Comparison of ENCODE assay signal across 1 cellular context in the genomic region with DNA sequence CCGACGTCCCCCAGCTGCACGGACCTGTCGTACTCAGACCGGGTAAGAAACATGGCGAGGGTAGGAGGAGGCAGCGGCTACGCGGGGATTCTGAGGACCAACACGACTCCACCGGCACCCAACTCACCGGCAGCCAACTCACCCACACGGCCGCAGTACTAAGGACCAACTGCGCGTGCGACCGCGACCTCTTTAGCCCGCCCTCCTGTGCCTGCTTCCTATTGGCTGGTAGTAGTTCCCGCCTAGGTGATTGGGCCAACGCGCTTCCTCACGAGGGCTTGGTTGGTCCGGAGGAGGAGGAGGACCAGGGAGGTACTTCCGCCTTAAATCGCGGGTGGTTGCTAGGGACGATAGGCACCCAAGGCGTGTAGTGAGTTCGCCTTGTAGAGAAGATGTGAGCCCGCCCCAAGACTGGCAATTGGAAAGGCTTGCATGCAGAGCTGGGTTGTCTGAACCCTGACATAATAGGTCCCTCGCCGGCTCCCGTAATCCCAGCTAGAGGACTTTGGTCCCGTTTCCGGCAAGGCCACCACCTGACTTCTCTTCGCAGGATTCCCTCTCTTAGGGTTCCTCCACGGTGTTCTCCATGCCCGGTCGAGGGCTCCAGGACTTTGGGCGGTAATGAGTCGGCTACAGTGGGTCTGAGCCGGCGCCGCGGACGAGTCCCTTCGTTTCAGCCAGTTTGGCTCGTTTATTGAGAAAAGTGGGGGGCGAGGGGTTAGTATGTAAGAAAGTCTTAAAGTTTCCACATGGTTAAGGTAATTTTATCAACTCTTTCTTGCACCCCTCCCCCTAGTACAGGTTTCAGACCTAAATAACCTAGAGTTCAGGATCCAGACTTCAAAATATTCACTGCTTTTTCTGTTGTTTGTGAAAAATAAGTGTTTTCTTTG.
TF ChIP-seq lines count a peak whose summit lies in the region.

A gene (minus strand): TSS at position 171 of the 893 bp plus-strand sequence. CDS start 118 bp downstream, at position 53.

TF ChIP-seq in GM12878, 131 proteins besides CTCF, POLR2A, EP300 and RAD21 (continued from another document and continues in another):
- TF ChIP-seq MEF2B (IDR thresholded peaks at IDR 0.05; ENCODE audit: partially characterized antibody, poor library complexity, severe bottlenecking) (no peak), WRNIP1 (IDR thresholded peaks at IDR 0.05; ENCODE audit: borderline replicate concordance, low read depth, low read length) (no peak), HCFC1 (IDR thresholded peaks at IDR 0.05; ENCODE audit: low read length) (peak; percentile 54), NRF1 (conservative IDR thresholded peaks at IDR 0.05; ENCODE audit: low read depth, low read length) (peak; percentile 53), MYC (IDR thresholded peaks at IDR 0.05; ENCODE audit: insufficient read depth, insufficient read length, insufficient replicate concordance, low read length, severe bottlenecking) (peak; percentile 37), YY1 (IDR thresholded peaks at IDR 0.05; ENCODE audit: low read depth, low read length) (peak; percentile 43; the same call in 1 of the 2 replicates), NR2C2 (IDR thresholded peaks at IDR 0.05; ENCODE audit: borderline replicate concordance, control insufficient read depth, insufficient read length, low read depth) (no peak), HDAC2 (IDR thresholded peaks at IDR 0.05) (no peak), FOXM1 (IDR thresholded peaks at IDR 0.05; ENCODE audit: low read depth, low read length) (no peak), ZZZ3 (IDR thresholded peaks at IDR 0.05; ENCODE audit: control insufficient read depth, insufficient read length, low read depth) (no peak), SPI1 (IDR thresholded peaks at IDR 0.05; ENCODE audit: borderline replicate concordance, insufficient read depth, low read depth, low read length) (peak; percentile 63), TCF12 (IDR thresholded peaks at IDR 0.05; ENCODE audit: low read depth, low read length) (peak; percentile 42; the same call in 1 of the 2 replicates), CREM (IDR thresholded peaks at IDR 0.05; ENCODE audit: low read depth) (0 out of 2 replicates have a peak, but pooled peaks have one; percentile 41), TCF3 (IDR thresholded peaks at IDR 0.05; ENCODE audit: borderline replicate concordance, insufficient read depth, low read depth, low read length) (peak; percentile 65; the same call in 1 of the 2 replicates), RB1 (IDR thresholded peaks at IDR 0.05; ENCODE audit: borderline replicate concordance) (peak; percentile 8; the same call in 1 of the 2 replicates), BCL11A (IDR thresholded peaks at IDR 0.05; ENCODE audit: low read depth, low read length) (no peak), ZNF217 (IDR thresholded peaks at IDR 0.05) (no peak), CHD2 (IDR thresholded peaks at IDR 0.05; ENCODE audit: borderline replicate concordance, low read depth, low read length) (peak; percentile 94)
- TF ChIP-seq, protein P1, sequence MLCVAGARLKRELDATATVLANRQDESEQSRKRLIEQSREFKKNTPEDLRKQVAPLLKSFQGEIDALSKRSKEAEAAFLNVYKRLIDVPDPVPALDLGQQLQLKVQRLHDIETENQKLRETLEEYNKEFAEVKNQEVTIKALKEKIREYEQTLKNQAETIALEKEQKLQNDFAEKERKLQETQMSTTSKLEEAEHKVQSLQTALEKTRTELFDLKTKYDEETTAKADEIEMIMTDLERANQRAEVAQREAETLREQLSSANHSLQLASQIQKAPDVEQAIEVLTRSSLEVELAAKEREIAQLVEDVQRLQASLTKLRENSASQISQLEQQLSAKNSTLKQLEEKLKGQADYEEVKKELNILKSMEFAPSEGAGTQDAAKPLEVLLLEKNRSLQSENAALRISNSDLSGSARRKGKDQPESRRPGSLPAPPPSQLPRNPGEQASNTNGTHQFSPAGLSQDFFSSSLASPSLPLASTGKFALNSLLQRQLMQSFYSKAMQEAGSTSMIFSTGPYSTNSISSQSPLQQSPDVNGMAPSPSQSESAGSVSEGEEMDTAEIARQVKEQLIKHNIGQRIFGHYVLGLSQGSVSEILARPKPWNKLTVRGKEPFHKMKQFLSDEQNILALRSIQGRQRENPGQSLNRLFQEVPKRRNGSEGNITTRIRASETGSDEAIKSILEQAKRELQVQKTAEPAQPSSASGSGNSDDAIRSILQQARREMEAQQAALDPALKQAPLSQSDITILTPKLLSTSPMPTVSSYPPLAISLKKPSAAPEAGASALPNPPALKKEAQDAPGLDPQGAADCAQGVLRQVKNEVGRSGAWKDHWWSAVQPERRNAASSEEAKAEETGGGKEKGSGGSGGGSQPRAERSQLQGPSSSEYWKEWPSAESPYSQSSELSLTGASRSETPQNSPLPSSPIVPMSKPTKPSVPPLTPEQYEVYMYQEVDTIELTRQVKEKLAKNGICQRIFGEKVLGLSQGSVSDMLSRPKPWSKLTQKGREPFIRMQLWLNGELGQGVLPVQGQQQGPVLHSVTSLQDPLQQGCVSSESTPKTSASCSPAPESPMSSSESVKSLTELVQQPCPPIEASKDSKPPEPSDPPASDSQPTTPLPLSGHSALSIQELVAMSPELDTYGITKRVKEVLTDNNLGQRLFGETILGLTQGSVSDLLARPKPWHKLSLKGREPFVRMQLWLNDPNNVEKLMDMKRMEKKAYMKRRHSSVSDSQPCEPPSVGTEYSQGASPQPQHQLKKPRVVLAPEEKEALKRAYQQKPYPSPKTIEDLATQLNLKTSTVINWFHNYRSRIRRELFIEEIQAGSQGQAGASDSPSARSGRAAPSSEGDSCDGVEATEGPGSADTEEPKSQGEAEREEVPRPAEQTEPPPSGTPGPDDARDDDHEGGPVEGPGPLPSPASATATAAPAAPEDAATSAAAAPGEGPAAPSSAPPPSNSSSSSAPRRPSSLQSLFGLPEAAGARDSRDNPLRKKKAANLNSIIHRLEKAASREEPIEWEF (IDR thresholded peaks at IDR 0.05; ENCODE audit: insufficient replicate concordance, low read depth, low read length), result no peak
- TF ChIP-seq, protein P2, sequence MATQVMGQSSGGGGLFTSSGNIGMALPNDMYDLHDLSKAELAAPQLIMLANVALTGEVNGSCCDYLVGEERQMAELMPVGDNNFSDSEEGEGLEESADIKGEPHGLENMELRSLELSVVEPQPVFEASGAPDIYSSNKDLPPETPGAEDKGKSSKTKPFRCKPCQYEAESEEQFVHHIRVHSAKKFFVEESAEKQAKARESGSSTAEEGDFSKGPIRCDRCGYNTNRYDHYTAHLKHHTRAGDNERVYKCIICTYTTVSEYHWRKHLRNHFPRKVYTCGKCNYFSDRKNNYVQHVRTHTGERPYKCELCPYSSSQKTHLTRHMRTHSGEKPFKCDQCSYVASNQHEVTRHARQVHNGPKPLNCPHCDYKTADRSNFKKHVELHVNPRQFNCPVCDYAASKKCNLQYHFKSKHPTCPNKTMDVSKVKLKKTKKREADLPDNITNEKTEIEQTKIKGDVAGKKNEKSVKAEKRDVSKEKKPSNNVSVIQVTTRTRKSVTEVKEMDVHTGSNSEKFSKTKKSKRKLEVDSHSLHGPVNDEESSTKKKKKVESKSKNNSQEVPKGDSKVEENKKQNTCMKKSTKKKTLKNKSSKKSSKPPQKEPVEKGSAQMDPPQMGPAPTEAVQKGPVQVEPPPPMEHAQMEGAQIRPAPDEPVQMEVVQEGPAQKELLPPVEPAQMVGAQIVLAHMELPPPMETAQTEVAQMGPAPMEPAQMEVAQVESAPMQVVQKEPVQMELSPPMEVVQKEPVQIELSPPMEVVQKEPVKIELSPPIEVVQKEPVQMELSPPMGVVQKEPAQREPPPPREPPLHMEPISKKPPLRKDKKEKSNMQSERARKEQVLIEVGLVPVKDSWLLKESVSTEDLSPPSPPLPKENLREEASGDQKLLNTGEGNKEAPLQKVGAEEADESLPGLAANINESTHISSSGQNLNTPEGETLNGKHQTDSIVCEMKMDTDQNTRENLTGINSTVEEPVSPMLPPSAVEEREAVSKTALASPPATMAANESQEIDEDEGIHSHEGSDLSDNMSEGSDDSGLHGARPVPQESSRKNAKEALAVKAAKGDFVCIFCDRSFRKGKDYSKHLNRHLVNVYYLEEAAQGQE (IDR thresholded peaks at IDR 0.05; ENCODE audit: low read depth, low read length), result no peak
- TF ChIP-seq, protein P3, sequence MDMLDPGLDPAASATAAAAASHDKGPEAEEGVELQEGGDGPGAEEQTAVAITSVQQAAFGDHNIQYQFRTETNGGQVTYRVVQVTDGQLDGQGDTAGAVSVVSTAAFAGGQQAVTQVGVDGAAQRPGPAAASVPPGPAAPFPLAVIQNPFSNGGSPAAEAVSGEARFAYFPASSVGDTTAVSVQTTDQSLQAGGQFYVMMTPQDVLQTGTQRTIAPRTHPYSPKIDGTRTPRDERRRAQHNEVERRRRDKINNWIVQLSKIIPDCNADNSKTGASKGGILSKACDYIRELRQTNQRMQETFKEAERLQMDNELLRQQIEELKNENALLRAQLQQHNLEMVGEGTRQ (IDR thresholded peaks at IDR 0.05; ENCODE audit: borderline replicate concordance, low read depth, low read length), result no peak; the same call in 1 of the 2 replicates
- TF ChIP-seq, protein P4, sequence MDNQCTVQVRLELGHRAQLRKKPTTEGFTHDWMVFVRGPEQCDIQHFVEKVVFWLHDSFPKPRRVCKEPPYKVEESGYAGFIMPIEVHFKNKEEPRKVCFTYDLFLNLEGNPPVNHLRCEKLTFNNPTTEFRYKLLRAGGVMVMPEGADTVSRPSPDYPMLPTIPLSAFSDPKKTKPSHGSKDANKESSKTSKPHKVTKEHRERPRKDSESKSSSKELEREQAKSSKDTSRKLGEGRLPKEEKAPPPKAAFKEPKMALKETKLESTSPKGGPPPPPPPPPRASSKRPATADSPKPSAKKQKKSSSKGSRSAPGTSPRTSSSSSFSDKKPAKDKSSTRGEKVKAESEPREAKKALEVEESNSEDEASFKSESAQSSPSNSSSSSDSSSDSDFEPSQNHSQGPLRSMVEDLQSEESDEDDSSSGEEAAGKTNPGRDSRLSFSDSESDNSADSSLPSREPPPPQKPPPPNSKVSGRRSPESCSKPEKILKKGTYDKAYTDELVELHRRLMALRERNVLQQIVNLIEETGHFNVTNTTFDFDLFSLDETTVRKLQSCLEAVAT (IDR thresholded peaks at IDR 0.05), result no peak; the same call in 1 of the 2 replicates
- TF ChIP-seq, protein P5, sequence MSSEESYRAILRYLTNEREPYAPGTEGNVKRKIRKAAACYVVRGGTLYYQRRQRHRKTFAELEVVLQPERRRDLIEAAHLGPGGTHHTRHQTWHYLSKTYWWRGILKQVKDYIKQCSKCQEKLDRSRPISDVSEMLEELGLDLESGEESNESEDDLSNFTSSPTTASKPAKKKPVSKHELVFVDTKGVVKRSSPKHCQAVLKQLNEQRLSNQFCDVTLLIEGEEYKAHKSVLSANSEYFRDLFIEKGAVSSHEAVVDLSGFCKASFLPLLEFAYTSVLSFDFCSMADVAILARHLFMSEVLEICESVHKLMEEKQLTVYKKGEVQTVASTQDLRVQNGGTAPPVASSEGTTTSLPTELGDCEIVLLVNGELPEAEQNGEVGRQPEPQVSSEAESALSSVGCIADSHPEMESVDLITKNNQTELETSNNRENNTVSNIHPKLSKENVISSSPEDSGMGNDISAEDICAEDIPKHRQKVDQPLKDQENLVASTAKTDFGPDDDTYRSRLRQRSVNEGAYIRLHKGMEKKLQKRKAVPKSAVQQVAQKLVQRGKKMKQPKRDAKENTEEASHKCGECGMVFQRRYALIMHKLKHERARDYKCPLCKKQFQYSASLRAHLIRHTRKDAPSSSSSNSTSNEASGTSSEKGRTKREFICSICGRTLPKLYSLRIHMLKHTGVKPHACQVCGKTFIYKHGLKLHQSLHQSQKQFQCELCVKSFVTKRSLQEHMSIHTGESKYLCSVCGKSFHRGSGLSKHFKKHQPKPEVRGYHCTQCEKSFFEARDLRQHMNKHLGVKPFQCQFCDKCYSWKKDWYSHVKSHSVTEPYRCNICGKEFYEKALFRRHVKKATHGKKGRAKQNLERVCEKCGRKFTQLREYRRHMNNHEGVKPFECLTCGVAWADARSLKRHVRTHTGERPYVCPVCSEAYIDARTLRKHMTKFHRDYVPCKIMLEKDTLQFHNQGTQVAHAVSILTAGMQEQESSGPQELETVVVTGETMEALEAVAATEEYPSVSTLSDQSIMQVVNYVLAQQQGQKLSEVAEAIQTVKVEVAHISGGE (CRISPR knock-in tag; IDR thresholded peaks at IDR 0.05), result no peak; the same call in 1 of the 2 replicates
- TF ChIP-seq, protein P6, sequence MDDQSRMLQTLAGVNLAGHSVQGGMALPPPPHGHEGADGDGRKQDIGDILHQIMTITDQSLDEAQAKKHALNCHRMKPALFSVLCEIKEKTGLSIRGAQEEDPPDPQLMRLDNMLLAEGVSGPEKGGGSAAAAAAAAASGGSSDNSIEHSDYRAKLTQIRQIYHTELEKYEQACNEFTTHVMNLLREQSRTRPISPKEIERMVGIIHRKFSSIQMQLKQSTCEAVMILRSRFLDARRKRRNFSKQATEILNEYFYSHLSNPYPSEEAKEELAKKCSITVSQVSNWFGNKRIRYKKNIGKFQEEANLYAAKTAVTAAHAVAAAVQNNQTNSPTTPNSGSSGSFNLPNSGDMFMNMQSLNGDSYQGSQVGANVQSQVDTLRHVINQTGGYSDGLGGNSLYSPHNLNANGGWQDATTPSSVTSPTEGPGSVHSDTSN (IDR thresholded peaks at IDR 0.05; ENCODE audit: insufficient replicate concordance, low read depth, low read length), result no peak
- TF ChIP-seq, protein P7, sequence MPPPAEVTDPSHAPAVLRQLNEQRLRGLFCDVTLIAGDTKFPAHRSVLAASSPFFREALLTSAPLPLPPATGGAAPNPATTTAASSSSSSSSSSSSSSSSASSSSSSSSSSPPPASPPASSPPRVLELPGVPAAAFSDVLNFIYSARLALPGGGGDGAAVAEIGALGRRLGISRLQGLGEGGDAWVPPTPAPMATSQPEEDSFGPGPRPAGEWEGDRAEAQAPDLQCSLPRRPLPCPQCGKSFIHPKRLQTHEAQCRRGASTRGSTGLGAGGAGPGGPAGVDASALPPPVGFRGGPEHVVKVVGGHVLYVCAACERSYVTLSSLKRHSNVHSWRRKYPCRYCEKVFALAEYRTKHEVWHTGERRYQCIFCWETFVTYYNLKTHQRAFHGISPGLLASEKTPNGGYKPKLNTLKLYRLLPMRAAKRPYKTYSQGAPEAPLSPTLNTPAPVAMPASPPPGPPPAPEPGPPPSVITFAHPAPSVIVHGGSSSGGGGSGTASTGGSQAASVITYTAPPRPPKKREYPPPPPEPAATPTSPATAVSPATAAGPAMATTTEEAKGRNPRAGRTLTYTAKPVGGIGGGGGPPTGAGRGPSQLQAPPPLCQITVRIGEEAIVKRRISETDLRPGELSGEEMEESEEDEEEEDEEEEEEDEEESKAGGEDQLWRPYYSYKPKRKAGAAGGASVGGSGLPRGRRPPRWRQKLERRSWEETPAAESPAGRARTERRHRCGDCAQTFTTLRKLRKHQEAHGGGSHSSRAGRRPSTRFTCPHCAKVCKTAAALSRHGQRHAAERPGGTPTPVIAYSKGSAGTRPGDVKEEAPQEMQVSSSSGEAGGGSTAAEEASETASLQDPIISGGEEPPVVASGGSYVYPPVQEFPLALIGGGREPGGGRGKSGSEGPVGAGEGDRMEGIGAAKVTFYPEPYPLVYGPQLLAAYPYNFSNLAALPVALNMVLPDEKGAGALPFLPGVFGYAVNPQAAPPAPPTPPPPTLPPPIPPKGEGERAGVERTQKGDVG (CRISPR knock-in tag; IDR thresholded peaks at IDR 0.05), result no peak
- TF ChIP-seq, protein P8, sequence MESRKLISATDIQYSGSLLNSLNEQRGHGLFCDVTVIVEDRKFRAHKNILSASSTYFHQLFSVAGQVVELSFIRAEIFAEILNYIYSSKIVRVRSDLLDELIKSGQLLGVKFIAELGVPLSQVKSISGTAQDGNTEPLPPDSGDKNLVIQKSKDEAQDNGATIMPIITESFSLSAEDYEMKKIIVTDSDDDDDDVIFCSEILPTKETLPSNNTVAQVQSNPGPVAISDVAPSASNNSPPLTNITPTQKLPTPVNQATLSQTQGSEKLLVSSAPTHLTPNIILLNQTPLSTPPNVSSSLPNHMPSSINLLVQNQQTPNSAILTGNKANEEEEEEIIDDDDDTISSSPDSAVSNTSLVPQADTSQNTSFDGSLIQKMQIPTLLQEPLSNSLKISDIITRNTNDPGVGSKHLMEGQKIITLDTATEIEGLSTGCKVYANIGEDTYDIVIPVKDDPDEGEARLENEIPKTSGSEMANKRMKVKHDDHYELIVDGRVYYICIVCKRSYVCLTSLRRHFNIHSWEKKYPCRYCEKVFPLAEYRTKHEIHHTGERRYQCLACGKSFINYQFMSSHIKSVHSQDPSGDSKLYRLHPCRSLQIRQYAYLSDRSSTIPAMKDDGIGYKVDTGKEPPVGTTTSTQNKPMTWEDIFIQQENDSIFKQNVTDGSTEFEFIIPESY (IDR thresholded peaks at IDR 0.05), result no peak
